Comparison of ENCODE assay signal across 24 cellular contexts in genomic region chr1:171799166-171799565, GRCh38.
"Had no signal": no experiment of that assay in that cellular context is flagged by ENCODE, and none has a peak within 500 bp of the region (broad histone marks: within the 10 kb centered on the region; RNA-seq: fewer than 3 reads in every experiment).

No MANE protein-coding gene starts in this region.

- ATAC-seq: activated CD8-positive, alpha-beta T cell treated with anti-CD3 and anti-CD28 coated beads for 36 hours; activated naive CD8-positive, alpha-beta T cell treated with anti-CD3 and anti-CD28 coated beads, Interleukin-2, amount 50 U/mL, for 24 hours; foreskin keratinocyte; stimulated activated memory B cell treated with anti-CD40 and anti-IgM and Interleukin-4, amounts not matched to agents 10 μg/mL and 1 μg/mL and 100 μg/mL, for 72 hours had no signal

- H3K36me3 ChIP-seq: neural progenitor cell, prostate gland had no signal

- H3K27ac ChIP-seq: ascending aorta, esophagus squamous epithelium, foreskin keratinocyte, neural progenitor cell, prostate gland, sigmoid colon, tibial nerve, vagina had no signal

- H3K27ac Mint-ChIP-seq: activated CD8-positive, alpha-beta T cell treated with anti-CD3 and anti-CD28 coated beads for 36 hours; activated naive CD4-positive, alpha-beta T cell treated with anti-CD3 and anti-CD28 coated beads, Interleukin-2, amount 10 ng/mL, durations not matched to agents 7 days and 5 days; activated naive CD8-positive, alpha-beta T cell treated with anti-CD3 and anti-CD28 coated beads, Interleukin-2, amount 50 U/mL, for 24 hours; neural progenitor cell; stimulated activated memory B cell treated with anti-CD40 and anti-IgM and Interleukin-4, amounts not matched to agents 10 μg/mL and 1 μg/mL and 100 μg/mL, for 72 hours had no signal

- H3K27me3 ChIP-seq: ascending aorta, esophagus squamous epithelium, foreskin keratinocyte, neural progenitor cell, sigmoid colon, tibial nerve, vagina had no signal

- H3K9ac ChIP-seq: neural progenitor cell had no signal

- H3K4me2 ChIP-seq: neural progenitor cell had no signal

- H3K27me3 Mint-ChIP-seq: activated CD8-positive, alpha-beta T cell treated with anti-CD3 and anti-CD28 coated beads for 36 hours; activated naive CD4-positive, alpha-beta T cell treated with anti-CD3 and anti-CD28 coated beads, Interleukin-2, amount 10 ng/mL, durations not matched to agents 7 days and 5 days; activated naive CD8-positive, alpha-beta T cell treated with anti-CD3 and anti-CD28 coated beads, Interleukin-2, amount 50 U/mL, for 24 hours; stimulated activated memory B cell treated with anti-CD40 and anti-IgM and Interleukin-4, amounts not matched to agents 10 μg/mL and 1 μg/mL and 100 μg/mL, for 72 hours had no signal

- DNase-seq: activated CD4-positive, alpha-beta T cell treated with anti-CD3 and anti-CD28 coated beads for 48 hours; activated CD4-positive, CD25-positive, alpha-beta regulatory T cell; activated CD8-positive, alpha-beta T cell treated with anti-CD3 and anti-CD28 coated beads for 36 hours; activated effector memory CD4-positive, alpha-beta T cell treated with Interleukin-2 at 50 U/mL for 16 hours; activated naive CD4-positive, alpha-beta T cell treated with anti-CD3 and anti-CD28 coated beads, Interleukin-2, amount 10 ng/mL, durations not matched to agents 7 days and 5 days; activated naive CD8-positive, alpha-beta T cell treated with anti-CD3 and anti-CD28 coated beads, Interleukin-2, amount 50 U/mL, for 24 hours; activated T-cell treated with anti-CD3 and anti-CD28 coated beads, Interleukin-2, amount 50 U/mL, for 48 hours; cerebellar nuclear complex; effector CD4-positive, alpha-beta T cell; esophagus squamous epithelium; foreskin keratinocyte; hippocampal formation; left cardiac atrium; sigmoid colon; stimulated activated CD4-positive, alpha-beta T cell treated with anti-CD3 and anti-CD28 coated beads, Interleukin-4, amount 100 ng/mL, for 4 hours; T-helper 1 cell; T-helper 9 cell had no signal

- H2AFZ ChIP-seq: neural progenitor cell had no signal

- FAIRE-seq: islet of Langerhans had no signal

- H3K9me3 ChIP-seq: ascending aorta, esophagus squamous epithelium, prostate gland, sigmoid colon, tibial nerve, vagina had no signal

- H3K4me3 ChIP-seq: ascending aorta, esophagus squamous epithelium, neural progenitor cell, prostate gland, sigmoid colon, tibial nerve, vagina had no signal

- H3K9me3 Mint-ChIP-seq: activated CD8-positive, alpha-beta T cell treated with anti-CD3 and anti-CD28 coated beads for 36 hours; activated naive CD4-positive, alpha-beta T cell treated with anti-CD3 and anti-CD28 coated beads, Interleukin-2, amount 10 ng/mL, durations not matched to agents 7 days and 5 days; activated naive CD8-positive, alpha-beta T cell treated with anti-CD3 and anti-CD28 coated beads, Interleukin-2, amount 50 U/mL, for 24 hours; neural progenitor cell; stimulated activated memory B cell treated with anti-CD40 and anti-IgM and Interleukin-4, amounts not matched to agents 10 μg/mL and 1 μg/mL and 100 μg/mL, for 72 hours had no signal

- H3K4me3 Mint-ChIP-seq: activated CD8-positive, alpha-beta T cell treated with anti-CD3 and anti-CD28 coated beads for 36 hours; activated naive CD4-positive, alpha-beta T cell treated with anti-CD3 and anti-CD28 coated beads, Interleukin-2, amount 10 ng/mL, durations not matched to agents 7 days and 5 days; activated naive CD8-positive, alpha-beta T cell treated with anti-CD3 and anti-CD28 coated beads, Interleukin-2, amount 50 U/mL, for 24 hours; neural progenitor cell; stimulated activated memory B cell treated with anti-CD40 and anti-IgM and Interleukin-4, amounts not matched to agents 10 μg/mL and 1 μg/mL and 100 μg/mL, for 72 hours had no signal

- H3K4me1 ChIP-seq: ascending aorta, esophagus squamous epithelium, neural progenitor cell, prostate gland, sigmoid colon had no signal
